In genomic region chr5:41869739-41870620, GRCh38 we compare ENCODE assay signal across 8 cellular contexts. TPM values are rescaled to one million over a fixed set of nuclear protein-coding genes. Genes with fewer than 3 reads are reported as not detected.
DNase-seq lines count a peak whose midpoint lies in the region; ATAC-seq, FAIRE-seq and TF ChIP-seq lines count a peak whose summit lies in the region.

OXCT1 (minus strand) TSS chr5:41870425; CDS start chr5:41870358, 67 bp downstream.

- DNase-seq in AG08395 (ENCODE audit: low spot score): peak; percentile 82
- peak; percentile 97 for DNase-seq in NCI-H2227 (lab: John Stamatoyannopoulos, UW; ENCODE audit: unreplicated experiment)
- DNase-seq in activated CD4-positive, CD25-positive, alpha-beta regulatory T cell treated with anti-CD3 and anti-CD28 coated beads, Interleukin-2, amount 50 U/mL, for 16 hours (ENCODE audit: low read depth, low spot score): peak; percentile 82
- peak; percentile 66 for DNase-seq in cerebellar cortex (ENCODE audit: low spot score)
- DNase-seq in kidney: peak; percentile 94
- DNase-seq in stimulated activated CD4-positive, alpha-beta T cell treated with anti-CD3 and anti-CD28 coated beads, Interleukin-15, amount 100 ng/mL, for 24 hours: peak; percentile 96

- TF ChIP-seq CTCF in kidney (IDR thresholded peaks at IDR 0.05; ENCODE audit: borderline replicate concordance, extremely low read depth, insufficient read depth): no peak

- ATAC-seq in GM18909 (IDR thresholded peaks at IDR 0.05; ENCODE audit: poor library complexity, unreplicated experiment): peak; percentile 92
- ATAC-seq in HG03159 (IDR thresholded peaks at IDR 0.05; ENCODE audit: unreplicated experiment): peak; percentile 93

- H3K4me3 ChIP-seq in kidney (ENCODE audit: low read length in 2 of 2): peak within 1 kb of the TSS; percentile 71 to 83

- peak within 1 kb of the TSS; percentile 75 to 76 for H3K27ac ChIP-seq in kidney (ENCODE audit: low read depth in 2 of 2, low read length in 2 of 2)

- no peaks in the 10 kb centered on the region for H3K36me3 ChIP-seq in kidney (ENCODE audit: control insufficient read depth in 1 of 2, insufficient read depth in 2 of 2, low read length in 2 of 2)

- FAIRE-seq in kidney (lab: Jason Lieb, UNC): no peak

- H3K9ac ChIP-seq in kidney (ENCODE audit: low read length in 2 of 2): peak within 1 kb of the TSS; percentile 81

- H3K9me3 ChIP-seq in kidney (ENCODE audit: control insufficient read depth in 1 of 2, low read length in 2 of 2): no peaks in the 10 kb centered on the region

- H3K4me1 ChIP-seq in kidney (ENCODE audit: control insufficient read depth in 1 of 2, insufficient read depth in 1 of 2, low read depth in 1 of 2, low read length in 2 of 2): peaks cover 6 to 7% of the 10 kb centered on the region in 2 donors

- intact Hi-C loops in kidney (cut with DNase I): no loop called here

RNA-seq across cellular contexts. Expression of gene OXCT1, which starts in this region (rescaled TPM):
- total RNA-seq in kidney: 20.5 TPM
- 42.7 TPM for polyA plus RNA-seq in kidney (ENCODE audit: insufficient read depth, low read depth, low replicate concordance)

Comparison
In these comparisons a context has a peak if more than half of its experiments do, and no peak if none do; other contexts are left out.
1. Peak in every context shown above with its lines: DNase-seq, ATAC-seq, H3K4me3 ChIP-seq and H3K27ac ChIP-seq.